Comparison of ENCODE assay signal across 9 cellular contexts in genomic region chr9:132877818-132878694, GRCh38. TPM values are rescaled to one million over a fixed set of nuclear protein-coding genes. Genes with fewer than 3 reads are reported as not detected.
DNase-seq lines count a peak whose midpoint lies in the region; ATAC-seq and TF ChIP-seq lines count a peak whose summit lies in the region.
"Had no signal": no experiment of that assay in that cellular context is flagged by ENCODE, and none has a peak within 500 bp of the region (broad histone marks: within the 10 kb centered on the region; RNA-seq: fewer than 3 reads in every experiment).

Gene AK8, minus strand, starts transcription at chr9:132878284. Its CDS starts 29 bp downstream, at chr9:132878255.

- no peak for TF ChIP-seq CTCF in osteoblast (IDR thresholded peaks at IDR 0.05; ENCODE audit: extremely low read depth, low read depth, low read length)

- no peaks in the 10 kb centered on the region for H3K27me3 ChIP-seq in osteoblast (ENCODE audit: insufficient read depth, low read length)

- H3K4me2 ChIP-seq in osteoblast (ENCODE audit: insufficient read depth, low read length), result peak within 1 kb of the TSS; percentile 93

- peak in 12 of 14 donors; percentile 32 to 82 (median 46) for DNase-seq in C1 segment of cervical spinal cord (lab: John Stamatoyannopoulos, UW)
- peak; percentile 85 for DNase-seq in HuH-7.5 (ENCODE audit: low spot score)
- DNase-seq in SK-N-DZ (ENCODE audit: low spot score), result peak; percentile 62
- DNase-seq in activated naive CD8-positive, alpha-beta T cell treated with anti-CD3 and anti-CD28 coated beads for 36 hours, result peak; percentile 83
- DNase-seq in Right ventricle myocardium inferior (ENCODE audit: missing footprints), result peak; percentile 87
- peak; percentile 99 for DNase-seq in osteoblast (ENCODE audit: insufficient read length, low spot score, missing footprints)

- H3K4me3 ChIP-seq in osteoblast (ENCODE audit: insufficient read depth, low read length), result peak within 1 kb of the TSS; percentile 99

- no peaks in the 10 kb centered on the region for H3K9me3 ChIP-seq in osteoblast (ENCODE audit: low read depth, low read length)

- H3K27ac Mint-ChIP-seq in activated naive CD8-positive, alpha-beta T cell treated with anti-CD3 and anti-CD28 coated beads for 36 hours, result peak within 1 kb of the TSS; percentile 12

- H3K4me1 ChIP-seq in osteoblast (ENCODE audit: insufficient read depth, low read length), result peaks cover 6% of the 10 kb centered on the region

- ATAC-seq in GM19324 (IDR thresholded peaks at IDR 0.05; ENCODE audit: low FRiP score, unreplicated experiment), result peak; percentile 77
- peak; percentile 86 for ATAC-seq in Right ventricle myocardium inferior

- no peaks in the 10 kb centered on the region for H4K20me1 ChIP-seq in osteoblast (ENCODE audit: insufficient read depth, low read length)

- no peaks in the 10 kb centered on the region for H3K9me3 Mint-ChIP-seq in activated naive CD8-positive, alpha-beta T cell treated with anti-CD3 and anti-CD28 coated beads for 36 hours

- H3K4me1 Mint-ChIP-seq in activated naive CD8-positive, alpha-beta T cell treated with anti-CD3 and anti-CD28 coated beads for 36 hours, result peaks cover 13% of the 10 kb centered on the region

- no peaks in the 10 kb centered on the region for H3K36me3 ChIP-seq in osteoblast (ENCODE audit: insufficient read depth, low read length)

- no peaks in the 10 kb centered on the region for H3K36me3 Mint-ChIP-seq in activated naive CD8-positive, alpha-beta T cell treated with anti-CD3 and anti-CD28 coated beads for 36 hours

- H3K27ac ChIP-seq in osteoblast (ENCODE audit: low read depth, low read length), result peak within 1 kb of the TSS; percentile 84
- H3K27ac ChIP-seq in temporal lobe (ENCODE audit: low read depth, low read length), result peak within 1 kb of the TSS; percentile 61

- peak within 1 kb of the TSS; percentile 95 for H2AFZ ChIP-seq in osteoblast (ENCODE audit: low read length)

- no peaks in the 10 kb centered on the region for H3K27me3 Mint-ChIP-seq in activated naive CD8-positive, alpha-beta T cell treated with anti-CD3 and anti-CD28 coated beads for 36 hours

- peak within 1 kb of the TSS; percentile 75 for H3K4me3 Mint-ChIP-seq in activated naive CD8-positive, alpha-beta T cell treated with anti-CD3 and anti-CD28 coated beads for 36 hours

- intact Hi-C loops in Right ventricle myocardium inferior (cut with DNase I), result no loop called here

- no peaks in the 10 kb centered on the region for H3K79me2 ChIP-seq in osteoblast (ENCODE audit: insufficient read depth, low read length)

RNA-seq across cellular contexts. Expression of gene AK8, which starts in this region (rescaled TPM):
- 0.14 TPM in 1 of 2 replicates, not detected in the other for polyA plus RNA-seq in SK-N-DZ (2014; cell fraction: cytosol; rRNA removed)
- polyA plus RNA-seq in SK-N-DZ (2014; cell fraction: nucleus; rRNA removed), result not detected in 2 replicates
- under 1 TPM; 0.10 to 0.36 TPM for total RNA-seq in activated naive CD8-positive, alpha-beta T cell treated with anti-CD3 and anti-CD28 coated beads for 36 hours
- not detected for total RNA-seq in Right ventricle myocardium inferior
- 0.59 and 1.1 TPM in 2 replicates for total RNA-seq in osteoblast
- 0.49 TPM for total RNA-seq in temporal lobe
- total RNA-seq: T-helper 2 cell treated with Interferon-gamma antibody and Interleukin-4, amounts not matched to agents 100 ng/mL and 5 ng/mL, for 36 hours had no signal

Comparison
In these comparisons a context has a peak if more than half of its experiments do, and no peak if none do; other contexts are left out.
1. Peak in every context shown above with its lines: DNase-seq, ATAC-seq, H3K4me3 ChIP-seq and H3K27ac ChIP-seq.
2. Peak in DNase-seq in activated naive CD8-positive, alpha-beta T cell treated with anti-CD3 and anti-CD28 coated beads for 36 hours; RNA of the gene not detected or under 1 TPM.
3. Peak in DNase-seq and ATAC-seq in Right ventricle myocardium inferior; RNA of the gene not detected or under 1 TPM.
4. DNase-seq: peak in every context shown above with its lines; median percentile 99 in osteoblast; 87 in Right ventricle myocardium inferior; 85 in HuH-7.5; 83 in activated naive CD8-positive, alpha-beta T cell treated with anti-CD3 and anti-CD28 coated beads for 36 hours; 62 in SK-N-DZ; 46 in C1 segment of cervical spinal cord.